Comparison of ENCODE assay signal across 1 cellular context in the genomic region with DNA sequence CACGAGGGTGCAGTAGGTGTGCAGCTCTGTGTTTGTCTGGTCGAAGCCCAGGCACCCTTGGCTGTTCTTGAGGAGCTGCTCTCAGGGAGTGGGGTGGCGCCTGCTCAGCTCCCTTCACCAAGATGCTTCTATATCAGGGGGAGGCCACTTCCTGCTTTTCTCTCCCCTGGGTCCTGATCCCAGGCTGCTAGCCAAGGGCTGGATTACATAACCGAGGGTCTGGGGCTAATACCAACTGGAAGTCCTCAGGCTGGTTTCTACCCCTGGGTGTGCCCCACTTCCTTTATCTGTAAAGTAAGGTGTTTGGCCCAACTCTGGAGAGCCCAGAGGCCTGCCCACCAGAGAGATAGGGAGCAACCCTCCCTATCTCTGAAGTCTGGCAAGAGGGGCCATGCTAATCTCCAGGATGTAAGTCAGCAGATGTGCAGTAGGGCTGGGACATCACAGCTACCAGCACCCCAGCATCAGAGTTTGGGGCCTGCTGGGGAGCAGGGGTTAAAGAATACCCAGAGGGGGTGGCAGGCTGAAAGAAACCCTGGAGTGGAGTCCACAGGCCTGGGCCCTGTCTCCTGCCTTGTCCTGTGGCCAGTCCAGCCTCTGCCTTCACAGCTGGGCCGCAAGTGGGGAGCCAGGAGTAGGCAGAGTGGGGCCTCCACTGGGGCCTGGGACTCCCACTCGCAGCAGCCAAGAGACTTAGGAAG.
TF ChIP-seq lines count a peak whose summit lies in the region.

No MANE protein-coding gene starts in this region.

TF ChIP-seq in SK-N-SH, 30 proteins besides CTCF, POLR2A, EP300 and RAD21 (continued from another document):
- TF ChIP-seq, protein P1, sequence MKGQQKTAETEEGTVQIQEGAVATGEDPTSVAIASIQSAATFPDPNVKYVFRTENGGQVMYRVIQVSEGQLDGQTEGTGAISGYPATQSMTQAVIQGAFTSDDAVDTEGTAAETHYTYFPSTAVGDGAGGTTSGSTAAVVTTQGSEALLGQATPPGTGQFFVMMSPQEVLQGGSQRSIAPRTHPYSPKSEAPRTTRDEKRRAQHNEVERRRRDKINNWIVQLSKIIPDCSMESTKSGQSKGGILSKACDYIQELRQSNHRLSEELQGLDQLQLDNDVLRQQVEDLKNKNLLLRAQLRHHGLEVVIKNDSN (IDR thresholded peaks at IDR 0.05; ENCODE audit: borderline replicate concordance, low read depth): no peak
- TF ChIP-seq SMC3 (IDR thresholded peaks at IDR 0.05; ENCODE audit: low read depth, low read length) (no peak), GABPA (IDR thresholded peaks at IDR 0.05; ENCODE audit: low read depth) (no peak), RCOR1 (IDR thresholded peaks at IDR 0.05; ENCODE audit: low read length) (no peak), FOSL2 (IDR thresholded peaks at IDR 0.05; ENCODE audit: borderline replicate concordance, low read depth) (no peak), RXRA (IDR thresholded peaks at IDR 0.05; ENCODE audit: borderline replicate concordance, low read depth) (no peak)
- TF ChIP-seq, protein P2, sequence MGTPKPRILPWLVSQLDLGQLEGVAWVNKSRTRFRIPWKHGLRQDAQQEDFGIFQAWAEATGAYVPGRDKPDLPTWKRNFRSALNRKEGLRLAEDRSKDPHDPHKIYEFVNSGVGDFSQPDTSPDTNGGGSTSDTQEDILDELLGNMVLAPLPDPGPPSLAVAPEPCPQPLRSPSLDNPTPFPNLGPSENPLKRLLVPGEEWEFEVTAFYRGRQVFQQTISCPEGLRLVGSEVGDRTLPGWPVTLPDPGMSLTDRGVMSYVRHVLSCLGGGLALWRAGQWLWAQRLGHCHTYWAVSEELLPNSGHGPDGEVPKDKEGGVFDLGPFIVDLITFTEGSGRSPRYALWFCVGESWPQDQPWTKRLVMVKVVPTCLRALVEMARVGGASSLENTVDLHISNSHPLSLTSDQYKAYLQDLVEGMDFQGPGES (IDR thresholded peaks at IDR 0.05; ENCODE audit: low read depth, low read length): no peak
- TF ChIP-seq, protein P3, sequence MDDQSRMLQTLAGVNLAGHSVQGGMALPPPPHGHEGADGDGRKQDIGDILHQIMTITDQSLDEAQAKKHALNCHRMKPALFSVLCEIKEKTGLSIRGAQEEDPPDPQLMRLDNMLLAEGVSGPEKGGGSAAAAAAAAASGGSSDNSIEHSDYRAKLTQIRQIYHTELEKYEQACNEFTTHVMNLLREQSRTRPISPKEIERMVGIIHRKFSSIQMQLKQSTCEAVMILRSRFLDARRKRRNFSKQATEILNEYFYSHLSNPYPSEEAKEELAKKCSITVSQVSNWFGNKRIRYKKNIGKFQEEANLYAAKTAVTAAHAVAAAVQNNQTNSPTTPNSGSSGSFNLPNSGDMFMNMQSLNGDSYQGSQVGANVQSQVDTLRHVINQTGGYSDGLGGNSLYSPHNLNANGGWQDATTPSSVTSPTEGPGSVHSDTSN (IDR thresholded peaks at IDR 0.05): no peak
